ENCODE assay signal across 8 cellular contexts in genomic region chr9:133148351-133149129, GRCh38. TPM values are rescaled to one million over a fixed set of nuclear protein-coding genes. Genes with fewer than 3 reads are reported as not detected.
DNase-seq lines count a peak whose midpoint lies in the region; ATAC-seq and TF ChIP-seq lines count a peak whose summit lies in the region.

No MANE protein-coding gene starts in this region.

- intact Hi-C loops in natural killer cell (cut with micrococcal nuclease) = loop anchor here (1.0 to 10.0 kb wide), 5 partner anchors 27 to 1894 kb away; partner anchors contain the start of genes BRD3 and RALGDS
- intact Hi-C loops in uterus (cut with DNase I; ENCODE audit: low total_unique reads) = loop anchor here (10.0 kb wide), 1 partner anchor 124 kb away; no protein-coding TSS in a partner anchor

- H3K4me3 ChIP-seq in epithelial cell of proximal tubule (ENCODE audit: low read depth, low read length) (peak overlapping the region; percentile 93), uterus (peak overlapping the region; percentile 62 to 74)

- H3K9me3 ChIP-seq in uterus = no peaks in the 10 kb centered on the region

- peak overlapping the region; percentile 90 to 98 for H3K27ac Mint-ChIP-seq in natural killer cell

- no peaks in the 10 kb centered on the region for H3K9me3 Mint-ChIP-seq in natural killer cell

- DNase-seq in NCI-H2227 (lab: John Stamatoyannopoulos, UW; ENCODE audit: unreplicated experiment) = peak; percentile 58
- DNase-seq in NCI-H2227 treated with DMSO at 0.1 percent for 48 hours (lab: John Stamatoyannopoulos, UW) = no peak
- DNase-seq in NCI-H2171 treated with DMSO at 0.1 percent for 48 hours (lab: John Stamatoyannopoulos, UW) = peak; percentile 77
- peak; percentile 82 for DNase-seq in activated CD8-positive, alpha-beta memory T cell treated with anti-CD3 and anti-CD28 coated beads, Interleukin-2, amount 50 U/mL, for 48 hours
- no peak for DNase-seq in epithelial cell of proximal tubule (ENCODE audit: low read depth)
- DNase-seq in natural killer cell = peak; percentile 60
- peak; percentile 57 to 68 for DNase-seq in uterus

- no peaks in the 10 kb centered on the region for H3K27me3 Mint-ChIP-seq in natural killer cell (ENCODE audit: low read depth in 2 of 2)

- ATAC-seq in HG02759 (IDR thresholded peaks at IDR 0.05; ENCODE audit: unreplicated experiment) = peak; percentile 18
- peak; percentile 0 to 32 (median 1) for ATAC-seq in natural killer cell

- H3K4me1 Mint-ChIP-seq in natural killer cell = peaks cover 33 to 46% of the 10 kb centered on the region in 2 donors

- TF ChIP-seq POLR2A in uterus (IDR thresholded peaks at IDR 0.05) = peak in 1 of 2 donors; percentile 19

- H3K27ac ChIP-seq in uterus = peak overlapping the region; percentile 86 to 91

- H3K4me3 Mint-ChIP-seq in natural killer cell = peak overlapping the region; percentile 90

- no peaks in the 10 kb centered on the region for H3K36me3 Mint-ChIP-seq in natural killer cell

- H3K4me1 ChIP-seq in uterus = peaks cover 4 to 27% of the 10 kb centered on the region in 2 donors

- no peak for TF ChIP-seq CTCF in epithelial cell of proximal tubule (conservative IDR thresholded peaks at IDR 0.05; ENCODE audit: low read depth, low read length)
- TF ChIP-seq CTCF in natural killer cell (IDR thresholded peaks at IDR 0.05) = no peak
- peak in 1 of 4 experiments; percentile 14 for TF ChIP-seq CTCF in uterus (IDR thresholded peaks at IDR 0.05)

- no peaks in the 10 kb centered on the region for H3K36me3 ChIP-seq in uterus

- no peaks in the 10 kb centered on the region for H3K27me3 ChIP-seq in uterus

RNA-seq across cellular contexts. Expression of gene GBGT1, which starts 15.2 kb away (rescaled TPM):
- total RNA-seq in epithelial cell of proximal tubule (9.8 and 10.0 TPM in 2 replicates), natural killer cell (1 to 10 TPM; 1.4 to 2.2 (median 1.7) TPM), uterus (10 to 100 TPM in 2 of 4 donors, 1 to 10 TPM in 2; 3.5 to 28.5 (median 9.8) TPM)

RNA-seq across cellular contexts. Expression of gene RALGDS, which starts 27.5 kb away (rescaled TPM):
- 18.2 and 39.0 TPM in 2 replicates for total RNA-seq in epithelial cell of proximal tubule
- total RNA-seq in natural killer cell = 100 to 1,000 TPM; 206 to 250 (median 208) TPM
- 10 to 100 TPM; 14.1 to 67.9 (median 30.3) TPM for total RNA-seq in uterus

Comparison
In these comparisons a context has a peak if more than half of its experiments do, and no peak if none do; other contexts are left out.
1. DNase-seq: peak in NCI-H2227 (single experiment), NCI-H2171 treated with DMSO at 0.1 percent for 48 hours (single experiment), activated CD8-positive, alpha-beta memory T cell treated with anti-CD3 and anti-CD28 coated beads, Interleukin-2, amount 50 U/mL, for 48 hours (single experiment), natural killer cell (single experiment) and uterus (2 of 2); none in NCI-H2227 treated with DMSO at 0.1 percent for 48 hours (single experiment) and epithelial cell of proximal tubule (single experiment).